Comparison of ENCODE assay signal across 9 cellular contexts in the genomic region with DNA sequence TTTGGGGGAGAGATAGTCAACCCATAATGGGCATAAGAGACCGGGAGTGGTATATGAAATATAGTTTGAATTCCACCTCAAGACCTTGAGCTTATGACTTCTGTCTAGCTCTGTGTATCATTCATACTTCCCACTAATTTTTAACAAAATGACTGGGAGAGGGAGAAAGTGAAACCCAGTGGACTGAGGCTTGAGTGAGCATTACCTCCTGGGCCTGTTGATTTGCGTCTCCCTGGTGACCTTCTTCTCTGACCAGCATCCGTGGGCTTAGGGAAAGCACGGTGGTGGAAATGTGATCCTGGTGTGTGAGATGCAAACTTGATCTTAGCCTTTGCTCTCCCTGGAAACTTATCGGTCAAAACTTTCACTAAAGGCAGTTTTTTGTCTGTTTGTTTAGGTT.
DNase-seq lines count a peak whose midpoint lies in the region; ATAC-seq, FAIRE-seq and TF ChIP-seq lines count a peak whose summit lies in the region.
"Had no signal": no experiment of that assay in that cellular context is flagged by ENCODE, and none has a peak within 500 bp of the region (broad histone marks: within the 10 kb centered on the region; RNA-seq: fewer than 3 reads in every experiment).

No MANE protein-coding gene starts in this region.

- no peaks in the 10 kb centered on the region for H3K79me2 ChIP-seq in MM.1S (ENCODE audit: low read length)

- intact Hi-C loops in prostate gland (cut with DNase I): no loop called here

- DNase-seq in EH (ENCODE audit: low read depth): peak; percentile 23
- peak; percentile 40 for DNase-seq in RCC 7860 (ENCODE audit: low spot score)
- DNase-seq in prostate gland (ENCODE audit: low spot score): no peak
- no peak for DNase-seq in NCI-H774 (lab: John Stamatoyannopoulos, UW)
- no peak for DNase-seq in LoVo (ENCODE audit: low spot score)
- no peak for DNase-seq in MM.1S

- no peak overlapping the region for H3K9ac ChIP-seq in MM.1S (ENCODE audit: low read length)

- H3K9me3 ChIP-seq in gastroesophageal sphincter: peaks cover 0 to 14% (median 0%) of the 10 kb centered on the region in 3 donors
- H3K9me3 ChIP-seq in prostate gland: no peaks in the 10 kb centered on the region
- no peaks in the 10 kb centered on the region for H3K9me3 ChIP-seq in MM.1S (replicated peaks; ENCODE audit: insufficient read depth, low read length)

- H2AFZ ChIP-seq in MM.1S (ENCODE audit: low read length): no peak overlapping the region

- TF ChIP-seq POLR2A in gastroesophageal sphincter (IDR thresholded peaks at IDR 0.05) (no peak), prostate gland (IDR thresholded peaks at IDR 0.05) (no peak)

- no peak for TF ChIP-seq EP300 in gastroesophageal sphincter (IDR thresholded peaks at IDR 0.05)

- H3K27me3 ChIP-seq in gastroesophageal sphincter: no peaks in the 10 kb centered on the region
- H3K27me3 ChIP-seq in prostate gland (replicated peaks; ENCODE audit: insufficient read depth): no peaks in the 10 kb centered on the region
- no peaks in the 10 kb centered on the region for H3K27me3 ChIP-seq in MM.1S (replicated peaks; ENCODE audit: insufficient read depth, low read length)
- H3K27me3 ChIP-seq: cardiac muscle cell had no signal

- H3K4me1 ChIP-seq in gastroesophageal sphincter (peaks cover 30 to 58% (median 34%) of the 10 kb centered on the region in 3 donors), prostate gland (replicated peaks) (peaks cover 11% of the 10 kb centered on the region), MM.1S (ENCODE audit: low read length) (no peaks in the 10 kb centered on the region)

- H4K20me1 ChIP-seq in MM.1S (ENCODE audit: insufficient read depth, low read length): no peaks in the 10 kb centered on the region

- TF ChIP-seq CTCF in gastroesophageal sphincter (IDR thresholded peaks at IDR 0.05): no peak
- no peak for TF ChIP-seq CTCF in prostate gland (IDR thresholded peaks at IDR 0.05)
- TF ChIP-seq CTCF in MM.1S (IDR thresholded peaks at IDR 0.05; ENCODE audit: low read length): no peak

- no peak overlapping the region for H3K4me2 ChIP-seq in MM.1S (ENCODE audit: low read depth, low read length)

- 25% methylated on average over 4 to 5 of the region's 5 CpGs for WGBS in gastroesophageal sphincter (ENCODE audit: low coverage in 1 of 2), 2 donors
- 46% methylated on average over 5 of the region's 5 CpGs for WGBS in prostate gland

- H3K36me3 ChIP-seq in gastroesophageal sphincter (peaks cover 0 to 9% of the 10 kb centered on the region in 2 donors), prostate gland (no peaks in the 10 kb centered on the region), MM.1S (replicated peaks; ENCODE audit: insufficient read depth, low read length) (no peaks in the 10 kb centered on the region)
- H3K36me3 ChIP-seq: cardiac muscle cell had no signal

- H3K9me2 ChIP-seq in MM.1S (replicated peaks; ENCODE audit: insufficient read depth, low read length): no peaks in the 10 kb centered on the region

- no peak for FAIRE-seq in RCC 7860 (lab: Jason Lieb, UNC)

- H3K4me3 ChIP-seq in gastroesophageal sphincter (peak overlapping the region in 1 of 2 donors; percentile 7), prostate gland (no peak overlapping the region), MM.1S (ENCODE audit: low read length) (no peak overlapping the region)
- H3K4me3 ChIP-seq: cardiac muscle cell had no signal

- H3K27ac ChIP-seq in gastroesophageal sphincter: peak overlapping the region; percentile 81 to 98 (median 86)
- H3K27ac ChIP-seq in prostate gland: peak overlapping the region; percentile 56 to 62
- H3K27ac ChIP-seq in MM.1S (ENCODE audit: low read length): no peak overlapping the region
- H3K27ac ChIP-seq: cardiac muscle cell had no signal

- ATAC-seq in gastroesophageal sphincter (peak; percentile 64), HG03108 (IDR thresholded peaks at IDR 0.05; ENCODE audit: unreplicated experiment) (no peak)

- H3F3A ChIP-seq in MM.1S (ENCODE audit: insufficient read depth, low read length): no peaks in the 10 kb centered on the region

Comparison
In these comparisons a context has a peak if more than half of its experiments do, and no peak if none do; other contexts are left out.
1. DNase-seq: peak in EH (single experiment) and RCC 7860 (single experiment); none in prostate gland (single experiment), NCI-H774 (single experiment), LoVo (single experiment) and MM.1S (single experiment).